7 cellular contexts compared by ENCODE assay signal in genomic region chr7:116587200-116587599, GRCh38.
DNase-seq lines count a peak whose midpoint lies in the region; ATAC-seq and TF ChIP-seq lines count a peak whose summit lies in the region.
"Not testable (repeated sequence)": the region's sequence is repeated elsewhere in the genome, so short reads cannot be mapped to it uniquely, and the experiment has no call there.

No MANE protein-coding gene starts in this region.

- H3K4me1 ChIP-seq in A673 (ENCODE audit: insufficient read depth, low read length, poor library complexity, severe bottlenecking), result peaks cover 73% of the 10 kb centered on the region
- peaks cover 41% of the 10 kb centered on the region for H3K4me1 ChIP-seq in GM23248 (ENCODE audit: insufficient read depth)
- peaks cover 34% of the 10 kb centered on the region for H3K4me1 ChIP-seq in Panc1 (ENCODE audit: control insufficient read depth, insufficient read depth, low read length)
- H3K4me1 ChIP-seq in mesenchymal stem cell (ENCODE audit: control insufficient read depth, insufficient read depth, low read depth, low read length), result not testable (repeated sequence)
- H3K4me1 ChIP-seq in osteoblast (ENCODE audit: insufficient read depth, low read length), result peaks cover 38% of the 10 kb centered on the region

- H2BK15ac ChIP-seq in mesenchymal stem cell (ENCODE audit: low read depth, poor library complexity, severe bottlenecking), result not testable (repeated sequence)

- H3K4me2 ChIP-seq in GM23248 (ENCODE audit: unreplicated experiment); mesenchymal stem cell (ENCODE audit: low read length, poor library complexity, severe bottlenecking); osteoblast (ENCODE audit: insufficient read depth, low read length): not testable (repeated sequence)

- H3K9me3 ChIP-seq in A673 (ENCODE audit: low read depth, low read length, poor library complexity, severe bottlenecking); GM23248 (ENCODE audit: low read depth); Panc1 (ENCODE audit: control insufficient read depth, insufficient read depth, low read depth, low read length); mesenchymal stem cell (ENCODE audit: control insufficient read depth, low read length); osteoblast (ENCODE audit: low read depth, low read length): not testable (repeated sequence)

- H3K4me1 Mint-ChIP-seq in HFFc6 (ENCODE audit: low read depth), result peaks cover 68% of the 10 kb centered on the region
- H3K4me1 Mint-ChIP-seq in activated CD4-positive, alpha-beta memory T cell treated with anti-CD3 and anti-CD28 coated beads, Interleukin-2, amount 10 ng/mL, durations not matched to agents 7 days and 5 days, result peaks cover 27% of the 10 kb centered on the region

- CTCF ChIA-PET in A673 (lab: Charles Lee), result interaction anchor here (1.0 kb wide), 1 partner anchor 220 kb away, joined by 6 read pairs; no protein-coding TSS in a partner anchor
- CTCF ChIA-PET in Panc1 (lab: Charles Lee), result interaction anchor here (0.7 kb wide), 1 partner anchor 18 kb away, joined by 11 read pairs; no protein-coding TSS in a partner anchor
- CTCF ChIA-PET in activated CD4-positive, alpha-beta memory T cell treated with anti-CD3 and anti-CD28 coated beads, Interleukin-2, amount 10 ng/mL, durations not matched to agents 7 days and 5 days (lab: Charles Lee), result interaction anchor here (0.7 to 3.2 kb wide), 5 partner anchors 35 to 451 kb away, joined by 3 to 21 read pairs (median 5); no protein-coding TSS in a partner anchor

- DNase-seq in A673 (ENCODE audit: low spot score); GM23248; HFFc6; Panc1 (ENCODE audit: low read depth, low spot score); activated CD4-positive, alpha-beta memory T cell treated with anti-CD3 and anti-CD28 coated beads, Interleukin-2, amount 10 ng/mL, durations not matched to agents 7 days and 5 days; mesenchymal stem cell; osteoblast (ENCODE audit: insufficient read length, low spot score, missing footprints): not testable (repeated sequence)

- H3K27me3 Mint-ChIP-seq in HFFc6 (ENCODE audit: insufficient read depth); activated CD4-positive, alpha-beta memory T cell treated with anti-CD3 and anti-CD28 coated beads, Interleukin-2, amount 10 ng/mL, durations not matched to agents 7 days and 5 days: not testable (repeated sequence)

- H2BK12ac ChIP-seq in mesenchymal stem cell (ENCODE audit: low read length in 2 of 2), result peak overlapping the region; percentile 63 to 75

- not testable (repeated sequence) for H3K4ac ChIP-seq in mesenchymal stem cell (ENCODE audit: low read depth in 1 of 2, low read length in 2 of 2)

- intact Hi-C loops in A673 (cut with micrococcal nuclease; ENCODE audit: unreplicated experiment), result loop anchor here (2.0 to 10.0 kb wide), 3 partner anchors 28 to 252 kb away; no protein-coding TSS in a partner anchor
- intact Hi-C loops in Panc1 (cut with micrococcal nuclease; ENCODE audit: unreplicated experiment), result loop anchor here (10.0 kb wide), 1 partner anchor 232 kb away; no protein-coding TSS in a partner anchor

- H3K23ac ChIP-seq in mesenchymal stem cell (ENCODE audit: low read length in 2 of 2), result not testable (repeated sequence)

- not testable (repeated sequence) for H3K79me1 ChIP-seq in mesenchymal stem cell (replicated peaks; ENCODE audit: low read length, poor library complexity, severe bottlenecking)

- H3K79me2 ChIP-seq in GM23248 (ENCODE audit: insufficient read depth); osteoblast (ENCODE audit: insufficient read depth, low read length): not testable (repeated sequence)

- H3K36me3 ChIP-seq in A673 (ENCODE audit: insufficient read depth, low read length, poor library complexity, severe bottlenecking); GM23248 (ENCODE audit: low read depth); Panc1 (ENCODE audit: control insufficient read depth, insufficient read depth, low read length); mesenchymal stem cell (ENCODE audit: control insufficient read depth in 1 of 2, insufficient read depth in 2 of 2, low read depth in 1 of 2, low read length in 2 of 2); osteoblast (ENCODE audit: insufficient read depth, low read length): not testable (repeated sequence)

- peaks cover 40% of the 10 kb centered on the region for H3F3A ChIP-seq in GM23248 (ENCODE audit: insufficient read depth)

- not testable (repeated sequence) for H3K27me3 ChIP-seq in A673 (replicated peaks; ENCODE audit: insufficient read depth, low read depth, low read length, poor library complexity); GM23248 (replicated peaks; ENCODE audit: insufficient read depth); Panc1 (ENCODE audit: control insufficient read depth, insufficient read depth, low read length); mesenchymal stem cell (ENCODE audit: control insufficient read depth in 1 of 2, insufficient read depth in 1 of 2, low read length in 2 of 2); osteoblast (ENCODE audit: insufficient read depth, low read length)

- H2AK5ac ChIP-seq in mesenchymal stem cell (ENCODE audit: low read length, severe bottlenecking), result not testable (repeated sequence)

- H3K9me3 Mint-ChIP-seq in HFFc6; activated CD4-positive, alpha-beta memory T cell treated with anti-CD3 and anti-CD28 coated beads, Interleukin-2, amount 10 ng/mL, durations not matched to agents 7 days and 5 days: not testable (repeated sequence)

- ATAC-seq in Panc1, result not testable (repeated sequence)

- H3K9ac ChIP-seq in GM23248; mesenchymal stem cell (ENCODE audit: low read length): not testable (repeated sequence)

- not testable (repeated sequence) for H3K36me3 Mint-ChIP-seq in HFFc6 (ENCODE audit: low read depth); activated CD4-positive, alpha-beta memory T cell treated with anti-CD3 and anti-CD28 coated beads, Interleukin-2, amount 10 ng/mL, durations not matched to agents 7 days and 5 days (ENCODE audit: low read depth)

- not testable (repeated sequence) for H2AFZ ChIP-seq in GM23248; mesenchymal stem cell (ENCODE audit: low read depth, low read length); osteoblast (ENCODE audit: low read length)

- H2BK120ac ChIP-seq in mesenchymal stem cell (ENCODE audit: low read depth, low read length), result not testable (repeated sequence)

- peak overlapping the region; percentile 43 for H4K91ac ChIP-seq in mesenchymal stem cell (ENCODE audit: low read length)

- not testable (repeated sequence) for H3K4me3 Mint-ChIP-seq in HFFc6; activated CD4-positive, alpha-beta memory T cell treated with anti-CD3 and anti-CD28 coated beads, Interleukin-2, amount 10 ng/mL, durations not matched to agents 7 days and 5 days

- POLR2A ChIA-PET in A673 (lab: Charles Lee; ENCODE audit: low non-redundant PET), result interaction anchor here (0.5 kb wide), 1 partner anchor 384 kb away, joined by 3 read pairs; no protein-coding TSS in a partner anchor
- POLR2A ChIA-PET in Panc1 (lab: Charles Lee); activated CD4-positive, alpha-beta memory T cell treated with anti-CD3 and anti-CD28 coated beads, Interleukin-2, amount 10 ng/mL, durations not matched to agents 7 days and 5 days (lab: Charles Lee): not testable (repeated sequence)

- peak overlapping the region; percentile 88 for H3K27ac Mint-ChIP-seq in HFFc6
- peak overlapping the region; percentile 9 for H3K27ac Mint-ChIP-seq in activated CD4-positive, alpha-beta memory T cell treated with anti-CD3 and anti-CD28 coated beads, Interleukin-2, amount 10 ng/mL, durations not matched to agents 7 days and 5 days

- not testable (repeated sequence) for H3K14ac ChIP-seq in mesenchymal stem cell (ENCODE audit: low read length in 2 of 2)

- H4K8ac ChIP-seq in mesenchymal stem cell (ENCODE audit: low read length), result not testable (repeated sequence)

- 92 to 100% methylated on average over 3 of the region's 3 CpGs for WGBS in GM23248 (ENCODE audit: low coverage in 1 of 2, low lambda C conversion rate in 2 of 2, missing lambda C conversion rate in 2 of 2), 2 experiments
- over 99% methylated on average over 3 of the region's 3 CpGs for WGBS in mesenchymal stem cell

- H3K18ac ChIP-seq in mesenchymal stem cell (ENCODE audit: low read depth in 1 of 2, low read length in 2 of 2), result peak overlapping the region in 1 of 2 experiments; percentile 60

- H4K20me1 ChIP-seq in GM23248 (ENCODE audit: insufficient read depth); osteoblast (ENCODE audit: insufficient read depth, low read length): not testable (repeated sequence)

- H2BK5ac ChIP-seq in mesenchymal stem cell (ENCODE audit: low read depth, low read length, poor library complexity, severe bottlenecking), result not testable (repeated sequence)

- in situ Hi-C loops in GM23248 (cut with MboI), result loop anchor here (10.0 kb wide), 1 partner anchor 52 kb away; no protein-coding TSS in a partner anchor
- in situ Hi-C loops in Panc1 (cut with HindIII; ENCODE audit: low pct_unique_long_range_greater_than_20kb, low sequenced_read_pairs), result not testable (repeated sequence)

- not testable (repeated sequence) for BruUV-seq in A673 (replicated peaks; lab: Mats Ljungman, UMichigan); Panc1 (replicated peaks; lab: Mats Ljungman, UMichigan)

- peak overlapping the region; percentile 55 for H3K27ac ChIP-seq in A673 (ENCODE audit: low read depth, low read length, poor library complexity, severe bottlenecking)
- peak overlapping the region; percentile 76; the same call in 1 of the 2 replicates for H3K27ac ChIP-seq in GM23248
- peak overlapping the region; percentile 89; the same call in 1 of the 2 replicates for H3K27ac ChIP-seq in Panc1 (ENCODE audit: low read length)
- H3K27ac ChIP-seq in mesenchymal stem cell (ENCODE audit: low read length, poor library complexity, severe bottlenecking), result not testable (repeated sequence)
- H3K27ac ChIP-seq in osteoblast (ENCODE audit: low read depth, low read length), result peak overlapping the region; percentile 80

- not testable (repeated sequence) for H3K4me3 ChIP-seq in A673 (ENCODE audit: low read depth, low read length, poor library complexity, severe bottlenecking); GM23248; Panc1 (ENCODE audit: low read depth in 2 of 2, low read length in 2 of 2); mesenchymal stem cell (ENCODE audit: insufficient read depth in 1 of 2, low read depth in 1 of 2, low read length in 2 of 2); osteoblast (ENCODE audit: insufficient read depth, low read length)

- TF ChIP-seq CTCF in A673 (conservative IDR thresholded peaks at IDR 0.05; ENCODE audit: low read depth, low read length); HFFc6 (IDR thresholded peaks at IDR 0.05); Panc1 (IDR thresholded peaks at IDR 0.05); osteoblast (IDR thresholded peaks at IDR 0.05; ENCODE audit: extremely low read depth, low read depth, low read length): not testable (repeated sequence)

- not testable (repeated sequence) for H3K9me2 ChIP-seq in GM23248 (ENCODE audit: insufficient read depth)
